ENCODE assay signal across 14 cellular contexts in the genomic region with DNA sequence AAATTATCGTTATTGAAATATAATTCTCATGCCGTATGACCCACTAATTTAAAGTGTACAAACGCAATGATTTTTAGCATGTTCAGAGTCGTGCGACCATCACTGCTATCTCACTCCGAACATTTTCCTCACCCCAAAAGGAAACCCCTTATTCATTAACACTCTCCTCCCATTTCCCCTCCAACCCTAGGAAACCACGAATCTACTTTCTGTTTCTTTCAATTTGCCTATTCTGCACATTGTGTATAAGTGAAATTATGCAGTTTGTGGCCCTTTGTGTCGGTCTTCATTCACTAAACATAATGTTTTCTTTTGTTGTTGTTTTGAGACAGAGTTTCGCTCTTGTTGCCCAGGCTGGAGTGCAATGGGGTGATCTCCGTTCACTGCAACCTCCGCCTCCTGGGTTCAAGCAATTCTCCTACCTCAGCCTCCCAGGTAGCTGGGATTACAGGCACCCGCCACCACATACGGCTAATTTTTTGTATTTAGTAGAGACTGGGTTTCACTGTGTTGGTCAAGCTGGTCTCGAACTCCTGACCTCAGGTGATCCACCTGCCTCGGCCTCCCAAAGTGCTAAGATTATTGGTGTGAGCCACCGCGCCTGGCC.
DNase-seq lines count a peak whose midpoint lies in the region; ATAC-seq and TF ChIP-seq lines count a peak whose summit lies in the region.
"Had no signal": no experiment of that assay in that cellular context is flagged by ENCODE, and none has a peak within 500 bp of the region (broad histone marks: within the 10 kb centered on the region; RNA-seq: fewer than 3 reads in every experiment).

No MANE protein-coding gene starts in this region.

- peak; percentile 54 for ATAC-seq in GM21619 (IDR thresholded peaks at IDR 0.05; ENCODE audit: unreplicated experiment)
- ATAC-seq in activated T-helper 17 cell treated with anti-CD3 and anti-CD28 coated beads, Interleukin-2, amount 50 U/mL, for 72 hours (replicated peaks) = peak; percentile 23
- no peak for ATAC-seq in GM18858 (IDR thresholded peaks at IDR 0.05; ENCODE audit: unreplicated experiment)

- no peaks in the 10 kb centered on the region for H3K9me3 ChIP-seq in neural progenitor cell (ENCODE audit: low read depth)
- H3K9me3 ChIP-seq: heart right ventricle, transverse colon had no signal

- H3K4me3 ChIP-seq in GM08714 (ENCODE audit: low read length) = peak overlapping the region; percentile 9; the same call in 1 of the 2 replicates
- no peak overlapping the region for H3K4me3 ChIP-seq in neural progenitor cell
- H3K4me3 ChIP-seq: heart right ventricle, transverse colon had no signal

- DNase-seq in neural progenitor cell (ENCODE audit: low spot score) (no peak), NCI-H2029 (lab: John Stamatoyannopoulos, UW) (no peak), progenitor cell of endocrine pancreas (ENCODE audit: low spot score, unreplicated experiment) (no peak)
- DNase-seq: activated effector memory CD4-positive, alpha-beta T cell treated with anti-CD3 and anti-CD28 coated beads, Interleukin-2, amount 50 U/mL, for 16 hours; Calu3; NCI-H1694; NCI-H69 had no signal

- no peaks in the 10 kb centered on the region for H3K36me3 ChIP-seq in neural progenitor cell
- H3K36me3 ChIP-seq: heart right ventricle, transverse colon had no signal

- no peaks in the 10 kb centered on the region for H3K79me2 ChIP-seq in neural progenitor cell (ENCODE audit: low read depth)

- no peak overlapping the region for H3K27ac ChIP-seq in neural progenitor cell
- H3K27ac ChIP-seq: epithelial cell of prostate, transverse colon had no signal

- H3K27ac Mint-ChIP-seq in activated T-helper 17 cell treated with anti-CD3 and anti-CD28 coated beads, Interleukin-2, amount 50 U/mL, for 72 hours = peak overlapping the region; percentile 17
- H3K27ac Mint-ChIP-seq in neural progenitor cell = peak overlapping the region; percentile 59
- no peak overlapping the region for H3K27ac Mint-ChIP-seq in progenitor cell of endocrine pancreas

- no peak overlapping the region for H3K4me2 ChIP-seq in neural progenitor cell

- H3K27me3 ChIP-seq in neural progenitor cell = no peaks in the 10 kb centered on the region
- H3K27me3 ChIP-seq: heart right ventricle, transverse colon had no signal

- TF ChIP-seq CTCF in neural progenitor cell (IDR thresholded peaks at IDR 0.05) (no peak), progenitor cell of endocrine pancreas (IDR thresholded peaks at IDR 0.05; ENCODE audit: unreplicated experiment) (no peak)

- H3F3A ChIP-seq in neural progenitor cell (ENCODE audit: low read depth) = no peaks in the 10 kb centered on the region

- peak overlapping the region; percentile 50 for H3K4me3 Mint-ChIP-seq in activated T-helper 17 cell treated with anti-CD3 and anti-CD28 coated beads, Interleukin-2, amount 50 U/mL, for 72 hours
- H3K4me3 Mint-ChIP-seq in neural progenitor cell (no peak overlapping the region), progenitor cell of endocrine pancreas (ENCODE audit: low read depth) (no peak overlapping the region)

- H3K27me3 Mint-ChIP-seq in activated T-helper 17 cell treated with anti-CD3 and anti-CD28 coated beads, Interleukin-2, amount 50 U/mL, for 72 hours = no peaks in the 10 kb centered on the region
- no peaks in the 10 kb centered on the region for H3K27me3 Mint-ChIP-seq in neural progenitor cell (ENCODE audit: insufficient read depth, low read depth)
- no peaks in the 10 kb centered on the region for H3K27me3 Mint-ChIP-seq in progenitor cell of endocrine pancreas

- H4K20me1 ChIP-seq in neural progenitor cell (ENCODE audit: low read depth) = no peaks in the 10 kb centered on the region

- no peaks in the 10 kb centered on the region for H3K36me3 Mint-ChIP-seq in activated T-helper 17 cell treated with anti-CD3 and anti-CD28 coated beads, Interleukin-2, amount 50 U/mL, for 72 hours (ENCODE audit: low read depth)
- H3K36me3 Mint-ChIP-seq in neural progenitor cell (no peaks in the 10 kb centered on the region), progenitor cell of endocrine pancreas (ENCODE audit: insufficient read depth) (no peaks in the 10 kb centered on the region)

- H3K9me3 Mint-ChIP-seq in activated T-helper 17 cell treated with anti-CD3 and anti-CD28 coated beads, Interleukin-2, amount 50 U/mL, for 72 hours = no peaks in the 10 kb centered on the region
- H3K9me3 Mint-ChIP-seq in neural progenitor cell (no peaks in the 10 kb centered on the region), progenitor cell of endocrine pancreas (ENCODE audit: low read depth) (no peaks in the 10 kb centered on the region)

- H3K9ac ChIP-seq in neural progenitor cell = no peak overlapping the region

- H2AFZ ChIP-seq in neural progenitor cell (replicated peaks) = no peak overlapping the region

- peaks cover 5% of the 10 kb centered on the region for H3K4me1 Mint-ChIP-seq in activated T-helper 17 cell treated with anti-CD3 and anti-CD28 coated beads, Interleukin-2, amount 50 U/mL, for 72 hours
- H3K4me1 Mint-ChIP-seq in neural progenitor cell (peaks cover 11% of the 10 kb centered on the region), progenitor cell of endocrine pancreas (ENCODE audit: low read depth) (peaks cover 2% of the 10 kb centered on the region)

- no peaks in the 10 kb centered on the region for H3K4me1 ChIP-seq in neural progenitor cell
